ENCODE assay signal across 18 cellular contexts in the genomic region with DNA sequence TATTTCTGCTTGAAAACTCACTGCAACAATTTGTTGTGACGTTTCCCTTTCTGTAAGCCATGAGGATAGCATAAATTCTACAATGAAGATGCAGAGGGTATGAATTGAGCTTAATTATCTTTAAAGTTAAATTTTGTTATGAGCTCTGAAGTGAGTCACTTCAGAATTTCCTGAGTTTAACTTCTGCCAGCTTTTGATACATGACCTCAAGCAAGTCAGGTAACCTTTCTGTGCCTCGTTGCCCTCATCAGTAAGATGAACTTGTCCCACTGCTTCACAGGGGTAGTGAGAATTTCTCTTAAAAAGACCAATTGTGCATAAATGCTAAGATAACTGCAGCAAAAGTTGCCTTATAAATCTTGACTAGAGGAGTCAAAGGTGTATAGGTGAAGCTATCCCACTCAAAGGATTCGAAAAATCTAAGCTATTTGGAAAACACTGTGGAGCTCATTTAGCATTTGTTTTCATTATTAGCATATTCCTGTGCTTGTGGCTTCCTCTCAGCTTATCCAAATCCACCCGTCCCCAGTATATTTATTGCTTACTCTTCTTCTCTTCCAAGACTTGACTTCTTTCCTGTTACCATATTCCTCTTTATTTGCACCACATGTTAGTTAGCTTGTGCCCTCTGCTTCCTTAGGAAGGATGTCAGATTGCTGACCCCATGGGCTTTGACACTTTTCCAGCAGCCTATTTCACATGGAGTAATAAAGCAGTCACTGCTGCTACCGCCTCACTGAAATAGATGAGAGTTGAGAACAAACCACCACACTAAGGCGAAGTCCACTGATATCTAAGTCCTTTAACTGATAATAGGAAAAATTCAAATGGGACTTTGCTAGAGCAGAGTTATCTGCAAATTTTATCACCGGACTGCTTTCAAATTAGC.
"Had no signal": no experiment of that assay in that cellular context is flagged by ENCODE, and none has a peak within 500 bp of the region (broad histone marks: within the 10 kb centered on the region; RNA-seq: fewer than 3 reads in every experiment).

No MANE protein-coding gene starts in this region.

- H3K27me3 ChIP-seq: dorsolateral prefrontal cortex, foreskin keratinocyte, transverse colon, uterus had no signal

- H3K36me3 Mint-ChIP-seq: activated naive CD8-positive, alpha-beta T cell; natural killer cell had no signal

- H3K4me3 Mint-ChIP-seq: activated CD4-positive, alpha-beta T cell treated with anti-CD3 and anti-CD28 coated beads, Interleukin-2, amount 10 ng/mL, durations not matched to agents 7 days and 5 days; activated CD8-positive, alpha-beta T cell treated with anti-CD3 and anti-CD28 coated beads, Interleukin-2, amount 10 ng/mL, durations not matched to agents 7 days and 5 days; activated naive CD8-positive, alpha-beta T cell; activated T-cell treated with anti-CD3 and anti-CD28 coated beads, Interleukin-2, amount 50 U/mL, for 4 hours; natural killer cell; stimulated activated naive CD8-positive, alpha-beta T cell treated with anti-CD3 and anti-CD28 coated beads, Interleukin-15, Interleukin-2, amounts not matched to agents 100 ng/mL and 50 ng/mL, for 24 hours had no signal

- H3K27me3 Mint-ChIP-seq: activated CD4-positive, alpha-beta T cell treated with anti-CD3 and anti-CD28 coated beads, Interleukin-2, amount 10 ng/mL, durations not matched to agents 7 days and 5 days; activated naive CD8-positive, alpha-beta T cell; stimulated activated naive CD8-positive, alpha-beta T cell treated with anti-CD3 and anti-CD28 coated beads, Interleukin-15, Interleukin-2, amounts not matched to agents 100 ng/mL and 50 ng/mL, for 24 hours had no signal

- H3K4me1 ChIP-seq: foreskin keratinocyte, parathyroid adenoma, transverse colon, uterus had no signal

- H3K9me3 ChIP-seq: SK-N-SH, transverse colon, uterus had no signal

- H3K4me3 ChIP-seq: dorsolateral prefrontal cortex, skin epidermis, transverse colon, uterus had no signal

- H3K9ac ChIP-seq: parathyroid adenoma, SK-N-SH had no signal

- H3K4me1 Mint-ChIP-seq: activated CD4-positive, alpha-beta T cell treated with anti-CD3 and anti-CD28 coated beads, Interleukin-2, amount 10 ng/mL, durations not matched to agents 7 days and 5 days; natural killer cell had no signal

- H3K27ac ChIP-seq: foreskin keratinocyte, parathyroid adenoma, skin epidermis, transverse colon, uterus had no signal

- H3K27ac Mint-ChIP-seq: activated CD4-positive, alpha-beta T cell treated with anti-CD3 and anti-CD28 coated beads, Interleukin-2, amount 10 ng/mL, durations not matched to agents 7 days and 5 days; activated CD8-positive, alpha-beta T cell treated with anti-CD3 and anti-CD28 coated beads, Interleukin-2, amount 10 ng/mL, durations not matched to agents 7 days and 5 days; activated naive CD8-positive, alpha-beta T cell; natural killer cell; stimulated activated naive CD8-positive, alpha-beta T cell treated with anti-CD3 and anti-CD28 coated beads, Interleukin-15, Interleukin-2, amounts not matched to agents 100 ng/mL and 50 ng/mL, for 24 hours had no signal

- H3K36me3 ChIP-seq: transverse colon, uterus had no signal

- DNase-seq: activated CD4-positive, alpha-beta T cell treated with anti-CD3 and anti-CD28 coated beads, Interleukin-2, amount 10 ng/mL, durations not matched to agents 7 days and 5 days; activated CD8-positive, alpha-beta memory T cell treated with anti-CD3 and anti-CD28 coated beads, Interleukin-2, amount 50 U/mL, for 4 hours; activated CD8-positive, alpha-beta T cell treated with anti-CD3 and anti-CD28 coated beads, Interleukin-2, amount 10 ng/mL, durations not matched to agents 7 days and 5 days; activated gamma-delta T cell; activated T-cell treated with anti-CD3 and anti-CD28 coated beads, Interleukin-2, amount 50 U/mL, for 4 hours; foreskin keratinocyte; natural killer cell; right cardiac atrium; SK-N-SH; stimulated activated CD4-positive, alpha-beta T cell treated with anti-CD3 and anti-CD28 coated beads, Interleukin-15, amount 100 ng/mL, for 24 hours; stimulated activated CD4-positive, alpha-beta T cell treated with anti-CD3 and anti-CD28 coated beads, Interleukin-2, amount 100 ng/mL, for 48 hours; transverse colon; uterus had no signal
